Comparison of ENCODE assay signal across 8 cellular contexts in the genomic region with DNA sequence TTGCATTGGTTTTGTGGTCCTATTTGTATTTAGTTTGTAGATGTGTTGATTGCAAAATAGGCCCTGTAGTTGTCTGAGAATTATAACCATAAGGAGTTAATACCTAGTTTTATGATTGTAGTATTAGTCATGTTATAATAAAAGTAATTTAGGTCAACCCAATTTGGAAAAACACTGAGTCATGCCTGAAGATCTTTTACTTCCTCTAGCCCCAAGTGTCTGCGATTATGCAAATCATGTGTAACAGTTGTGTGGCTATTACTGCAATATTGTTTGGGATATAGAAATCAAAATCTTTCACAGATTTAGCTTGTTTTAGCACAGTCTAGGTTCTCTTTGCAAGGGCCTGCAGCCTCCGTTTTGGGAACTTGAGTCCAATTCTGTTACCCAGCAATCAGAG. TPM values are rescaled to one million over a fixed set of nuclear protein-coding genes. Genes with fewer than 3 reads are reported as not detected.
DNase-seq lines count a peak whose midpoint lies in the region; ATAC-seq and TF ChIP-seq lines count a peak whose summit lies in the region.

No MANE protein-coding gene starts in this region.

- POLR2A ChIA-PET in activated CD8-positive, alpha-beta T cell treated with anti-CD3 and anti-CD28 coated beads for 36 hours (lab: Charles Lee): no interaction called here
- POLR2A ChIA-PET in activated CD8-positive, alpha-beta T cell treated with anti-CD3 and anti-CD28 coated beads, Interleukin-2, amount 10 ng/mL, durations not matched to agents 7 days and 5 days (lab: Charles Lee): no interaction called here

- no peaks in the 10 kb centered on the region for H3K9me3 Mint-ChIP-seq in activated CD8-positive, alpha-beta T cell treated with anti-CD3 and anti-CD28 coated beads for 36 hours
- no peaks in the 10 kb centered on the region for H3K9me3 Mint-ChIP-seq in activated CD8-positive, alpha-beta T cell treated with anti-CD3 and anti-CD28 coated beads, Interleukin-2, amount 10 ng/mL, durations not matched to agents 7 days and 5 days (ENCODE audit: insufficient read depth)

- no peak for DNase-seq in activated CD8-positive, alpha-beta T cell treated with anti-CD3 and anti-CD28 coated beads for 36 hours
- DNase-seq in activated CD8-positive, alpha-beta T cell treated with anti-CD3 and anti-CD28 coated beads, Interleukin-2, amount 10 ng/mL, durations not matched to agents 7 days and 5 days: no peak
- DNase-seq in SW480 (ENCODE audit: low spot score): peak; percentile 40
- peak; percentile 47 for DNase-seq in hepatic stellate cell (ENCODE audit: low spot score)
- DNase-seq in activated CD4-positive, alpha-beta T cell treated with anti-CD3 and anti-CD28 coated beads for 4 hours: no peak
- no peak for DNase-seq in midbrain (lab: John Stamatoyannopoulos, UW)
- DNase-seq in putamen (ENCODE audit: low spot score): no peak

- intact Hi-C loops in activated CD8-positive, alpha-beta T cell treated with anti-CD3 and anti-CD28 coated beads for 36 hours (cut with micrococcal nuclease): no loop called here

- TF ChIP-seq CTCF in activated CD8-positive, alpha-beta T cell treated with anti-CD3 and anti-CD28 coated beads for 36 hours (IDR thresholded peaks at IDR 0.05): no peak

- no peaks in the 10 kb centered on the region for H3K27me3 Mint-ChIP-seq in activated CD8-positive, alpha-beta T cell treated with anti-CD3 and anti-CD28 coated beads for 36 hours
- no peaks in the 10 kb centered on the region for H3K27me3 Mint-ChIP-seq in activated CD8-positive, alpha-beta T cell treated with anti-CD3 and anti-CD28 coated beads, Interleukin-2, amount 10 ng/mL, durations not matched to agents 7 days and 5 days (ENCODE audit: low read depth)

- H3K27ac Mint-ChIP-seq in activated CD8-positive, alpha-beta T cell treated with anti-CD3 and anti-CD28 coated beads for 36 hours: no peak overlapping the region
- H3K27ac Mint-ChIP-seq in activated CD8-positive, alpha-beta T cell treated with anti-CD3 and anti-CD28 coated beads, Interleukin-2, amount 10 ng/mL, durations not matched to agents 7 days and 5 days: no peak overlapping the region

- peak; percentile 66 for ATAC-seq in activated CD8-positive, alpha-beta T cell treated with anti-CD3 and anti-CD28 coated beads for 36 hours
- ATAC-seq in activated CD8-positive, alpha-beta T cell treated with anti-CD3 and anti-CD28 coated beads, Interleukin-2, amount 10 ng/mL, durations not matched to agents 7 days and 5 days: no peak
- peak; percentile 70 for ATAC-seq in HG03103 (IDR thresholded peaks at IDR 0.05; ENCODE audit: low read depth, unreplicated experiment)

- H3K4me1 Mint-ChIP-seq in activated CD8-positive, alpha-beta T cell treated with anti-CD3 and anti-CD28 coated beads for 36 hours (ENCODE audit: low read depth): peaks cover 14% of the 10 kb centered on the region
- peaks cover 7% of the 10 kb centered on the region for H3K4me1 Mint-ChIP-seq in activated CD8-positive, alpha-beta T cell treated with anti-CD3 and anti-CD28 coated beads, Interleukin-2, amount 10 ng/mL, durations not matched to agents 7 days and 5 days (ENCODE audit: low read depth)

- peaks cover 10% of the 10 kb centered on the region for H3K36me3 Mint-ChIP-seq in activated CD8-positive, alpha-beta T cell treated with anti-CD3 and anti-CD28 coated beads for 36 hours (ENCODE audit: low read depth)
- H3K36me3 Mint-ChIP-seq in activated CD8-positive, alpha-beta T cell treated with anti-CD3 and anti-CD28 coated beads, Interleukin-2, amount 10 ng/mL, durations not matched to agents 7 days and 5 days (ENCODE audit: low read depth): peaks cover 4% of the 10 kb centered on the region

- CTCF ChIA-PET in activated CD8-positive, alpha-beta T cell treated with anti-CD3 and anti-CD28 coated beads for 36 hours (lab: Charles Lee): no interaction called here
- CTCF ChIA-PET in activated CD8-positive, alpha-beta T cell treated with anti-CD3 and anti-CD28 coated beads, Interleukin-2, amount 10 ng/mL, durations not matched to agents 7 days and 5 days (lab: Charles Lee): interaction anchor here (0.9 kb wide), 1 partner anchor 13 kb away, joined by 3 read pairs; a partner anchor contains a TSS

- H3K4me3 Mint-ChIP-seq in activated CD8-positive, alpha-beta T cell treated with anti-CD3 and anti-CD28 coated beads for 36 hours: no peak overlapping the region
- H3K4me3 Mint-ChIP-seq in activated CD8-positive, alpha-beta T cell treated with anti-CD3 and anti-CD28 coated beads, Interleukin-2, amount 10 ng/mL, durations not matched to agents 7 days and 5 days: no peak overlapping the region

RNA-seq across cellular contexts. Expression of a gene that starts 12.6 kb away (rescaled TPM):
- total RNA-seq in activated CD8-positive, alpha-beta T cell treated with anti-CD3 and anti-CD28 coated beads for 36 hours: 10 to 100 TPM; 12.9 to 15.9 TPM
- 1 to 10 TPM; 6.5 to 8.6 TPM for total RNA-seq in activated CD8-positive, alpha-beta T cell treated with anti-CD3 and anti-CD28 coated beads, Interleukin-2, amount 10 ng/mL, durations not matched to agents 7 days and 5 days

RNA-seq across cellular contexts. Expression of a gene that starts 37.1 kb away (rescaled TPM):
- 10 to 100 TPM; 46.6 to 46.9 TPM for total RNA-seq in activated CD8-positive, alpha-beta T cell treated with anti-CD3 and anti-CD28 coated beads for 36 hours
- 10 to 100 TPM; 66.2 to 68.7 TPM for total RNA-seq in activated CD8-positive, alpha-beta T cell treated with anti-CD3 and anti-CD28 coated beads, Interleukin-2, amount 10 ng/mL, durations not matched to agents 7 days and 5 days

Comparison
In these comparisons a context has a peak if more than half of its experiments do, and no peak if none do; other contexts are left out.
1. DNase-seq: peak in SW480 (single experiment) and hepatic stellate cell (single experiment); none in activated CD8-positive, alpha-beta T cell treated with anti-CD3 and anti-CD28 coated beads for 36 hours (single experiment), activated CD8-positive, alpha-beta T cell treated with anti-CD3 and anti-CD28 coated beads, Interleukin-2, amount 10 ng/mL, durations not matched to agents 7 days and 5 days (single experiment), activated CD4-positive, alpha-beta T cell treated with anti-CD3 and anti-CD28 coated beads for 4 hours (0 of 2), midbrain (single experiment) and putamen (single experiment).